In the genomic region with DNA sequence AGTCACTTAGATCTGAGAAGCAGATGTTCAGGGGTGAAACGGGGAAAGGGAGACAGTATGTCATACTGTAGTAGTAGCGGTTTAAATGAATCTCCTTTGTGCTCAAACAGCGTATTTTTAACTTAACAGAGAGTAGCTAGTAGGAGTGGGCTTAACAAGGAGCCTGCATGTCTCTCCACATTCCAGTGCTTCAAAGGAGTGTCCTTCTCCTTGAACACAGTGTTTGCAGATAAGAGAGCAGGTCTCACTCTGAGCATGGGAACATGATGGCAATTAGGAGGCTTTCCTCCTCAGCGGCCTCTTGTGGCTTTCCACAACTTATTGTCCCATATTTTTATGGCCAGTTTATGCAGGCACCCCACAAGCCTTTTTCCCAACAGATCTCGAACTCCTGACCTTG, we compare ENCODE assay signal across 15 cellular contexts. TPM values are rescaled to one million over a fixed set of nuclear protein-coding genes. Genes with fewer than 3 reads are reported as not detected.
A peak's percentile ranks its signal among the peaks of the same experiment; 100 is the strongest.
DNase-seq lines count a peak whose midpoint lies in the region; ATAC-seq and TF ChIP-seq lines count a peak whose summit lies in the region.
"Had no signal": no experiment of that assay in that cellular context is flagged by ENCODE, and none has a peak within 500 bp of the region (broad histone marks: within the 10 kb centered on the region; RNA-seq: fewer than 3 reads in every experiment).

No MANE protein-coding gene starts in this region.

- H3K4me1 ChIP-seq in Caco-2 (0 out of 2 replicates have a peak, but pooled peaks cover 8% of the 10 kb centered on the region), mesendoderm (ENCODE audit: control insufficient read depth, low read depth, low read length) (no peaks in the 10 kb centered on the region), upper lobe of right lung (no peaks in the 10 kb centered on the region)

- H3K4me2 ChIP-seq in mesendoderm (ENCODE audit: low read length): no peak overlapping the region

- H3K9ac ChIP-seq in mesendoderm (ENCODE audit: low read length): no peak overlapping the region

- H3K56ac ChIP-seq in mesendoderm (ENCODE audit: low read length): no peak overlapping the region

- no peak overlapping the region for H2AK5ac ChIP-seq in mesendoderm (ENCODE audit: low read length)

- H3K27ac ChIP-seq in mesendoderm (ENCODE audit: low read depth, low read length) (no peak overlapping the region), upper lobe of right lung (no peak overlapping the region)

- no peak overlapping the region for H4K8ac ChIP-seq in mesendoderm (ENCODE audit: low read depth, low read length)

- DNase-seq in Caco-2 (peak; percentile 37 to 38), activated B cell treated with CpG ODN at 0.5 μM for 24 hours (no peak), mesendoderm (peak; percentile 27), upper lobe of right lung (no peak), mesenteric fat pad (ENCODE audit: low spot score) (no peak), ureter (ENCODE audit: low spot score) (no peak)
- no peak for DNase-seq in activated CD8-positive, alpha-beta memory T cell treated with anti-CD3 and anti-CD28 coated beads, Interleukin-2, amount 50 U/mL, for 4 hours
- DNase-seq: CD8-positive, alpha-beta memory T cell; DMS79; GOT3; IMR-90 had no signal

- no peaks in the 10 kb centered on the region for H3K36me3 ChIP-seq in Caco-2 (ENCODE audit: control insufficient read depth, insufficient read depth, low read length)
- no peaks in the 10 kb centered on the region for H3K36me3 ChIP-seq in mesendoderm (ENCODE audit: control insufficient read depth, insufficient read depth, low read length)
- no peaks in the 10 kb centered on the region for H3K36me3 ChIP-seq in upper lobe of right lung
- H3K36me3 ChIP-seq: HAP-1 had no signal

- no peak overlapping the region for H2BK15ac ChIP-seq in mesendoderm (replicated peaks; ENCODE audit: low read depth)

- H4K5ac ChIP-seq in mesendoderm (ENCODE audit: low read length): no peak overlapping the region

- H3K9me3 ChIP-seq in Caco-2 (no peaks in the 10 kb centered on the region), upper lobe of right lung (no peaks in the 10 kb centered on the region)
- H3K9me3 ChIP-seq: HAP-1 had no signal

- H3K27ac Mint-ChIP-seq in Caco-2 (ENCODE audit: unreplicated experiment) (no peak overlapping the region), activated B cell treated with CpG ODN at 0.5 μM for 24 hours (peak overlapping the region; percentile 11)

- no peak overlapping the region for H2BK120ac ChIP-seq in mesendoderm (ENCODE audit: low read depth, low read length)

- no peak overlapping the region for H3K4ac ChIP-seq in mesendoderm (ENCODE audit: low read depth, low read length)

- no peak overlapping the region for H2BK5ac ChIP-seq in mesendoderm (ENCODE audit: low read length)

- no TSS peak for BruUV-seq in Caco-2 (replicated peaks; lab: Mats Ljungman, UMichigan)

- TF ChIP-seq CTCF in Caco-2 (IDR thresholded peaks at IDR 0.05; ENCODE audit: insufficient read depth in 1 of 2, low read depth in 1 of 2, low read length in 1 of 2, severe bottlenecking in 1 of 2, unreplicated experiment in 1 of 2) (no peak), activated B cell treated with CpG ODN at 0.5 μM for 24 hours (IDR thresholded peaks at IDR 0.05) (no peak), upper lobe of right lung (IDR thresholded peaks at IDR 0.05) (no peak)

- no peak overlapping the region for H3K23ac ChIP-seq in mesendoderm (ENCODE audit: low read length)

- no peak overlapping the region for H3K18ac ChIP-seq in mesendoderm (ENCODE audit: low read length)

- no peaks in the 10 kb centered on the region for H3K27me3 ChIP-seq in Caco-2 (replicated peaks; ENCODE audit: control insufficient read depth, insufficient read depth, low read length)
- H3K27me3 ChIP-seq in mesendoderm (ENCODE audit: insufficient read depth, low read length, poor library complexity): no peaks in the 10 kb centered on the region
- no peaks in the 10 kb centered on the region for H3K27me3 ChIP-seq in upper lobe of right lung

- no CpG with 5 or more reads among the region's 5 CpGs for WGBS in mesendoderm (ENCODE audit: extremely low coverage, insufficient coverage, low lambda C conversion rate)

- peaks cover 9% of the 10 kb centered on the region for H3K9me3 Mint-ChIP-seq in Caco-2 (ENCODE audit: unreplicated experiment)
- H3K9me3 Mint-ChIP-seq in activated B cell treated with CpG ODN at 0.5 μM for 24 hours: no peaks in the 10 kb centered on the region
- H3K9me3 Mint-ChIP-seq: CD8-positive, alpha-beta memory T cell had no signal

- H3K4me3 Mint-ChIP-seq in Caco-2 (ENCODE audit: unreplicated experiment): no peak overlapping the region
- H3K4me3 Mint-ChIP-seq in activated B cell treated with CpG ODN at 0.5 μM for 24 hours: no peak overlapping the region
- H3K4me3 Mint-ChIP-seq: CD8-positive, alpha-beta memory T cell had no signal

- H3K36me3 Mint-ChIP-seq in Caco-2 (ENCODE audit: insufficient read depth, unreplicated experiment) (no peaks in the 10 kb centered on the region), activated B cell treated with CpG ODN at 0.5 μM for 24 hours (ENCODE audit: low read depth) (no peaks in the 10 kb centered on the region)
- H3K36me3 Mint-ChIP-seq: CD8-positive, alpha-beta memory T cell had no signal

- CTCF ChIA-PET in Caco-2 (lab: Charles Lee): interaction anchor here (0.9 kb wide), 1 partner anchor 162 kb away, joined by 4 read pairs; no protein-coding TSS in a partner anchor
- CTCF ChIA-PET in activated B cell treated with CpG ODN at 0.5 μM for 24 hours (lab: Charles Lee): no interaction called here

- intact Hi-C loops in Caco-2 (cut with micrococcal nuclease; ENCODE audit: unreplicated experiment) (no loop called here), activated B cell treated with CpG ODN at 0.5 μM for 24 hours (cut with micrococcal nuclease) (loop anchor here (5.0 kb wide), 1 partner anchor 36 kb away; no protein-coding TSS in a partner anchor), upper lobe of right lung (cut with DNase I) (no loop called here)

- no peaks in the 10 kb centered on the region for H3K79me2 ChIP-seq in mesendoderm (ENCODE audit: control insufficient read depth, insufficient read depth, low read length)

- H3K4me3 ChIP-seq in Caco-2 (ENCODE audit: low read depth, low read length) (no peak overlapping the region), mesendoderm (ENCODE audit: low read length) (no peak overlapping the region), upper lobe of right lung (no peak overlapping the region)
- H3K4me3 ChIP-seq: HAP-1 had no signal

- no peaks in the 10 kb centered on the region for H3K79me1 ChIP-seq in mesendoderm (ENCODE audit: low read length)

- ATAC-seq in activated B cell treated with CpG ODN at 0.5 μM for 24 hours (ENCODE audit: low read depth) (no peak), upper lobe of right lung (peak; percentile 36)

- H3K4me1 Mint-ChIP-seq in Caco-2 (ENCODE audit: low read depth, unreplicated experiment) (peaks cover 7% of the 10 kb centered on the region), activated B cell treated with CpG ODN at 0.5 μM for 24 hours (peaks cover 58% of the 10 kb centered on the region)
- H3K4me1 Mint-ChIP-seq: CD8-positive, alpha-beta memory T cell had no signal

- H3K27me3 Mint-ChIP-seq in Caco-2 (ENCODE audit: insufficient read depth, unreplicated experiment) (no peaks in the 10 kb centered on the region), activated B cell treated with CpG ODN at 0.5 μM for 24 hours (no peaks in the 10 kb centered on the region)
- H3K27me3 Mint-ChIP-seq: CD8-positive, alpha-beta memory T cell had no signal

- POLR2A ChIA-PET in Caco-2 (lab: Charles Lee) (no interaction called here), activated B cell treated with CpG ODN at 0.5 μM for 24 hours (lab: Charles Lee) (interaction anchor here (1.5 kb wide), 1 partner anchor 81 kb away, joined by 4 read pairs; no protein-coding TSS in a partner anchor)

RNA-seq across cellular contexts. Expression of gene TVP23A, which starts 29.9 kb away (rescaled TPM):
- not detected in 2 replicates for total RNA-seq in Caco-2 (2022)
- 1.6 and 2.0 TPM in 2 replicates for total RNA-seq in activated B cell treated with CpG ODN at 0.5 μM for 24 hours
- polyA plus RNA-seq in mesendoderm (2013, experiment 1 of 2): 1.1 TPM
- polyA plus RNA-seq in mesendoderm (2013, experiment 2 of 2): 0.78 TPM
- total RNA-seq in upper lobe of right lung: 0.69 TPM
- total RNA-seq in mesenteric fat pad: 0.45 TPM
- 3.3 TPM for total RNA-seq in ureter
- total RNA-seq: CD8-positive, alpha-beta memory T cell; HT-29; IMR-90 had no signal
- polyA plus RNA-seq: AG04450, BJ, IMR-90 had no signal

RNA-seq across cellular contexts. Expression of gene NUBP1, which starts 45.0 kb away (rescaled TPM):
- total RNA-seq in Caco-2 (2022): 25.3 and 28.3 TPM in 2 replicates
- 74.1 and 77.2 TPM in 2 replicates for total RNA-seq in activated B cell treated with CpG ODN at 0.5 μM for 24 hours
- 33.7 TPM for polyA plus RNA-seq in mesendoderm (2013, experiment 1 of 2)
- polyA plus RNA-seq in mesendoderm (2013, experiment 2 of 2): 32.5 TPM
- total RNA-seq in upper lobe of right lung: 33.7 TPM
- total RNA-seq in mesenteric fat pad: 32.9 TPM
- 48.5 TPM for total RNA-seq in ureter

Comparison
In these comparisons a context has a peak if more than half of its experiments do, and no peak if none do; other contexts are left out.
1. DNase-seq: peak in Caco-2 (2 of 2) and mesendoderm (single experiment); none in activated B cell treated with CpG ODN at 0.5 μM for 24 hours (single experiment), upper lobe of right lung (single experiment), mesenteric fat pad (single experiment), activated CD8-positive, alpha-beta memory T cell treated with anti-CD3 and anti-CD28 coated beads, Interleukin-2, amount 50 U/mL, for 4 hours (single experiment) and ureter (single experiment).